In the genomic region with DNA sequence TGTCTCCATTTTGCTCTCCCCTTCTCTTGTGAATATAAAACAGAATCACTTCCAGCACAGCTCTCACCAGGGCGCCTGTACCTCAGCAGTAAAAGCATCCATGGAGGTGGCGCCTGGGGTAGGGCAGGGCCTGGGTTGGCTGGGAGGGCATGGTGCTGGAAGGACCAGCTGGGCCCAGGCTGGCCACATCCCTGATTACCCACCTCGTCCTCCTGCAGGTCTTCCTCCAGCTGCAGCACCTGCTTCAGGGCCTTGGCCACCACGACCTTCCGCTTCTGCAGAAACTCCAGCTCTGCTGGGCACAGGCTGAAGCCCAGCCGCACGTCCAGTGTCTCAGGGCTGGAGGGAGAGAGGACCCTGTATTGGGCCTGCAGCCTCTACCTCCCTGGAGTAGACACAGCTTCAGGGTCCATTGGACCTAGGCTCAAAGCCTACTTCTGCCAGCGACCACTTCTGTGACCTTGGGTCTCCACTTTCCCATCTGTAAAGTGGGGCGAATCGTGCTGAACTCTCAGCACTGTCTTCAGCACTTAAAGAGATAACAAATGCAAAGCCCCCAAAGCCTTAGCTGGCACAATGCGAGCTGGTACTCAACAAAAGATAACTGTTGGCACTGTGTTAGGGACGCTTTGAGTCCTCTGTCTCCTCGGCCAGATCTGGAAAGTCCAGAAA, we compare ENCODE assay signal across 1 cellular context.
TF ChIP-seq lines count a peak whose summit lies in the region.

No MANE protein-coding gene starts in this region.

TF ChIP-seq in IMR-90, 13 proteins besides CTCF, POLR2A, EP300 and RAD21 (continued from another document):
- no peak for TF ChIP-seq RCOR1 (IDR thresholded peaks at IDR 0.05; ENCODE audit: insufficient replicate concordance, low read length)
